21 cellular contexts compared by ENCODE assay signal in the genomic region with DNA sequence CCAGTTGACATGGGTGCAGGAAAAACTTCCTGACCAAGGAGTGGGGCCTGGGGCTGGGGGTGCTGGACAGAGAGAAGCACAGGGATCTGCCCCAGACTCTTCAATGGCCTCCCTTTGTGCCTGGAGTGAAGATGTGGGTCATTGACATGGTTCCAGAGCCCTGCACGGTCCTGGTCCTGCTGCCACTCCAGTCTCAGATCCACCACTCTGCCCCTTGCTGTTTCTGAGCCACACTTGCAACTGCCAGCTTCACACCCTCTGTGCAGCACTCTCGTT. TPM values are rescaled to one million over a fixed set of nuclear protein-coding genes. Genes with fewer than 3 reads are reported as not detected.
"Had no signal": no experiment of that assay in that cellular context is flagged by ENCODE, and none has a peak within 500 bp of the region (broad histone marks: within the 10 kb centered on the region; RNA-seq: fewer than 3 reads in every experiment).

No MANE protein-coding gene starts in this region.

- H3K4me1 ChIP-seq: right lobe of liver, suprapubic skin, tibial artery, uterus had no signal

- H3K4me3 ChIP-seq: heart right ventricle, hepatocyte, left ventricle myocardium inferior, neural progenitor cell, ovary, right atrium auricular region, right lobe of liver, smooth muscle cell, suprapubic skin, thoracic aorta, tibial artery, uterus had no signal

- H3K9me3 ChIP-seq: heart right ventricle, left ventricle myocardium inferior, ovary, right atrium auricular region, right lobe of liver, suprapubic skin, thoracic aorta, tibial artery, uterus had no signal

- ATAC-seq: naive thymus-derived CD8-positive, alpha-beta T cell; right lobe of liver; stimulated activated naive CD8-positive, alpha-beta T cell treated with anti-CD3 and anti-CD28 coated beads, Interleukin-15, Interleukin-2, amounts not matched to agents 100 U/mL and 50 U/mL, for 24 hours had no signal

- H2AFZ ChIP-seq: hepatocyte, neural progenitor cell had no signal

- H3K27me3 ChIP-seq: heart right ventricle, hepatocyte, ovary, right atrium auricular region, right lobe of liver, tibial artery, uterus had no signal

- H3K27ac ChIP-seq: heart right ventricle, neural progenitor cell, ovary, right atrium auricular region, right lobe of liver, suprapubic skin, thoracic aorta, tibial artery, uterus had no signal

- H3K4me2 ChIP-seq: hepatocyte, neural progenitor cell, smooth muscle cell had no signal

- H3K9ac ChIP-seq: neural progenitor cell had no signal

- H3K36me3 ChIP-seq: heart right ventricle, neural progenitor cell, ovary, right atrium auricular region, right lobe of liver, suprapubic skin, thoracic aorta, tibial artery, uterus had no signal

- DNase-seq: heart right ventricle; islet precursor cell; left ventricle myocardium inferior; mesendoderm; naive thymus-derived CD8-positive, alpha-beta T cell; nephron progenitor cell; ovary; right lobe of liver; stimulated activated CD4-positive, alpha-beta T cell treated with anti-CD3 and anti-CD28 coated beads, Interleukin-1b, Interleukin-23, amount 100 ng/mL, for 48 hours; stimulated activated CD4-positive, alpha-beta T cell treated with anti-CD3 and anti-CD28 coated beads, Interleukin-2, amount 100 ng/mL, for 48 hours; stimulated activated naive B cell treated with anti-CD40 and anti-IgM and Interleukin-4, amounts not matched to agents 10 μg/mL and 1 μg/mL and 100 μg/mL, for 72 hours; stimulated activated naive CD8-positive, alpha-beta T cell treated with anti-CD3 and anti-CD28 coated beads, Interleukin-15, Interleukin-2, amounts not matched to agents 100 U/mL and 50 U/mL, for 24 hours; tibial artery; trophoblast cell; uterus had no signal

RNA-seq across cellular contexts. Expression of gene PIP5K1B, which starts 10.1 kb away (rescaled TPM):
- total RNA-seq: smooth muscle cell had no signal
- polyA plus RNA-seq: smooth muscle cell had no signal
